In genomic region chr14:99518441-99519346, GRCh38 we compare ENCODE assay signal across 9 cellular contexts. TPM values are rescaled to one million over a fixed set of nuclear protein-coding genes. Genes with fewer than 3 reads are reported as not detected.
DNase-seq lines count a peak whose midpoint lies in the region; ATAC-seq and TF ChIP-seq lines count a peak whose summit lies in the region.
"Had no signal": no experiment of that assay in that cellular context is flagged by ENCODE, and none has a peak within 500 bp of the region (broad histone marks: within the 10 kb centered on the region; RNA-seq: fewer than 3 reads in every experiment).

No MANE protein-coding gene starts in this region.

- TF ChIP-seq EP300 in sigmoid colon (IDR thresholded peaks at IDR 0.05), result no peak

- TF ChIP-seq CTCF in left ventricle myocardium inferior (IDR thresholded peaks at IDR 0.05; ENCODE audit: borderline replicate concordance) (peak; percentile 98), sigmoid colon (IDR thresholded peaks at IDR 0.05) (peak; percentile 93 to 99 (median 97))

- no peaks in the 10 kb centered on the region for H3K36me3 Mint-ChIP-seq in activated naive CD4-positive, alpha-beta T cell treated with anti-CD3 and anti-CD28 coated beads, Interleukin-2, amount 50 U/mL, for 72 hours
- H3K36me3 Mint-ChIP-seq: activated naive CD8-positive, alpha-beta T cell had no signal

- WGBS in sigmoid colon, 2 donors, result 39 to 41% methylated on average over 21 of the region's 21 CpGs

- H3K27me3 ChIP-seq in left ventricle myocardium inferior (ENCODE audit: low read depth) (no peaks in the 10 kb centered on the region), sigmoid colon (no peaks in the 10 kb centered on the region)

- H3K36me3 ChIP-seq in left ventricle myocardium inferior (peaks cover 24% of the 10 kb centered on the region), sigmoid colon (peaks cover 7 to 21% (median 15%) of the 10 kb centered on the region in 4 donors)

- peak; percentile 80 for ATAC-seq in GM21529 (IDR thresholded peaks at IDR 0.05; ENCODE audit: unreplicated experiment)
- peak; percentile 78 for ATAC-seq in SK-N-SH treated with all-trans-retinoic acid at 6 μM for 48 hours
- ATAC-seq in activated naive CD4-positive, alpha-beta T cell treated with anti-CD3 and anti-CD28 coated beads, Interleukin-2, amount 50 U/mL, for 72 hours, result peak; percentile 74 to 82
- no peak for ATAC-seq in GM21576 (IDR thresholded peaks at IDR 0.05; ENCODE audit: unreplicated experiment)

- no peak overlapping the region for H3K27ac ChIP-seq in left ventricle myocardium inferior (replicated peaks)
- H3K27ac ChIP-seq in sigmoid colon, result peak overlapping the region in 3 of 4 donors; percentile 40 to 90 (median 45)

- no peak for TF ChIP-seq POLR2A in sigmoid colon (IDR thresholded peaks at IDR 0.05)

- H3K9me3 ChIP-seq in left ventricle myocardium inferior (replicated peaks) (no peaks in the 10 kb centered on the region), sigmoid colon (no peaks in the 10 kb centered on the region)

- no peak overlapping the region for H3K4me3 ChIP-seq in left ventricle myocardium inferior
- H3K4me3 ChIP-seq in sigmoid colon, result no peak overlapping the region

- peak; percentile 5 for DNase-seq in DMS114 treated with DMSO at 0.1 percent for 48 hours (lab: John Stamatoyannopoulos, UW; ENCODE audit: unreplicated experiment)
- DNase-seq in LoVo (ENCODE audit: low spot score), result peak; percentile 47
- peak; percentile 74 to 93 for DNase-seq in activated naive CD4-positive, alpha-beta T cell treated with anti-CD3 and anti-CD28 coated beads, Interleukin-2, amount 50 U/mL, for 72 hours (ENCODE audit: low spot score in 2 of 2)
- peak; percentile 72 for DNase-seq in left ventricle myocardium inferior
- peak; percentile 87 for DNase-seq in sigmoid colon

- H3K9me3 Mint-ChIP-seq in activated naive CD4-positive, alpha-beta T cell treated with anti-CD3 and anti-CD28 coated beads, Interleukin-2, amount 50 U/mL, for 72 hours, result no peaks in the 10 kb centered on the region

- H3K27ac Mint-ChIP-seq in activated naive CD4-positive, alpha-beta T cell treated with anti-CD3 and anti-CD28 coated beads, Interleukin-2, amount 50 U/mL, for 72 hours, result no peak overlapping the region
- H3K27ac Mint-ChIP-seq: activated naive CD8-positive, alpha-beta T cell had no signal

- H3K4me1 ChIP-seq in left ventricle myocardium inferior (peaks cover 34% of the 10 kb centered on the region), sigmoid colon (peaks cover 0 to 49% (median 46%) of the 10 kb centered on the region in 4 donors)

- intact Hi-C loops in left ventricle myocardium inferior (cut with micrococcal nuclease), result loop anchor here (2.0 kb wide), 1 partner anchor 110 kb away; no protein-coding TSS in a partner anchor
- intact Hi-C loops in sigmoid colon (cut with DNase I), result loop anchor here (1.0 kb wide), 1 partner anchor 111 kb away; no protein-coding TSS in a partner anchor

TF ChIP-seq in SK-N-SH treated with all-trans-retinoic acid at 6 μM for 48 hours, 23 proteins besides CTCF, POLR2A, EP300 and RAD21 (continues in another document):
- no peak for TF ChIP-seq TCF4 (CRISPR knock-in tag; IDR thresholded peaks at IDR 0.05; ENCODE audit: borderline replicate concordance)
- no peak for TF ChIP-seq ZNF565 (CRISPR knock-in tag; conservative IDR thresholded peaks at IDR 0.05; ENCODE audit: low read depth)
- no peak for TF ChIP-seq ARNTL (CRISPR knock-in tag; IDR thresholded peaks at IDR 0.05; ENCODE audit: borderline replicate concordance, low read depth)
- no peak for TF ChIP-seq BACH2 (CRISPR knock-in tag; IDR thresholded peaks at IDR 0.05; ENCODE audit: borderline replicate concordance)
- no peak for TF ChIP-seq CSDC2 (CRISPR knock-in tag; IDR thresholded peaks at IDR 0.05)
- TF ChIP-seq ESRRG (CRISPR knock-in tag; IDR thresholded peaks at IDR 0.05), result no peak
- no peak for TF ChIP-seq RARB (CRISPR knock-in tag; IDR thresholded peaks at IDR 0.05)
- no peak for TF ChIP-seq ZNF70 (CRISPR knock-in tag; IDR thresholded peaks at IDR 0.05)
- TF ChIP-seq ZFP3 (CRISPR knock-in tag; IDR thresholded peaks at IDR 0.05), result no peak
- TF ChIP-seq ZC3H10 (CRISPR knock-in tag; IDR thresholded peaks at IDR 0.05), result no peak
- TF ChIP-seq ISL1 (CRISPR knock-in tag; IDR thresholded peaks at IDR 0.05), result no peak
- no peak for TF ChIP-seq POU6F1 (CRISPR knock-in tag; IDR thresholded peaks at IDR 0.05; ENCODE audit: borderline replicate concordance, low read depth)
- TF ChIP-seq TSHZ2 (CRISPR knock-in tag; IDR thresholded peaks at IDR 0.05), result no peak
- no peak for TF ChIP-seq OSR1 (CRISPR knock-in tag; IDR thresholded peaks at IDR 0.05)
- no peak for TF ChIP-seq SNAI2 (CRISPR knock-in tag; IDR thresholded peaks at IDR 0.05)
- no peak for TF ChIP-seq GLIS3 (CRISPR knock-in tag; IDR thresholded peaks at IDR 0.05)
- TF ChIP-seq TOX (CRISPR knock-in tag; IDR thresholded peaks at IDR 0.05; ENCODE audit: borderline replicate concordance), result no peak
- TF ChIP-seq CSRNP3 (CRISPR knock-in tag; IDR thresholded peaks at IDR 0.05), result no peak
- no peak for TF ChIP-seq PPARA (CRISPR knock-in tag; IDR thresholded peaks at IDR 0.05; ENCODE audit: borderline replicate concordance)

RNA-seq across cellular contexts. Expression of gene CCNK, which starts 37.5 kb away (rescaled TPM):
- 10 to 100 TPM; 86.8 to 90.8 TPM for total RNA-seq in activated naive CD4-positive, alpha-beta T cell treated with anti-CD3 and anti-CD28 coated beads, Interleukin-2, amount 50 U/mL, for 72 hours
- total RNA-seq in left ventricle myocardium inferior (32.2 TPM), sigmoid colon (10 to 100 TPM; 13.2 to 20.5 (median 18.4) TPM)
- polyA plus RNA-seq in sigmoid colon, result 10 to 100 TPM; 14.4 to 25.9 (median 17.6) TPM

RNA-seq across cellular contexts. Expression of gene SETD3, which starts 38.0 kb away (rescaled TPM):
- total RNA-seq in activated naive CD4-positive, alpha-beta T cell treated with anti-CD3 and anti-CD28 coated beads, Interleukin-2, amount 50 U/mL, for 72 hours, result 10 to 100 TPM; 42.3 to 49.8 TPM
- total RNA-seq in left ventricle myocardium inferior, result 101 TPM
- 100 to 1,000 TPM; 130 to 164 (median 152) TPM for total RNA-seq in sigmoid colon
- polyA plus RNA-seq in sigmoid colon, result 10 to 100 TPM; 34.6 to 54.7 (median 53.6) TPM

Comparison
In these comparisons a context has a peak if more than half of its experiments do, and no peak if none do; other contexts are left out.
1. DNase-seq: peak in every context shown above with its lines; median percentile 87 in sigmoid colon; 84 in activated naive CD4-positive, alpha-beta T cell treated with anti-CD3 and anti-CD28 coated beads, Interleukin-2, amount 50 U/mL, for 72 hours; 72 in left ventricle myocardium inferior; 47 in LoVo; 5 in DMS114 treated with DMSO at 0.1 percent for 48 hours.